ENCODE assay signal across 1 cellular context in genomic region chr3:52238193-52238760, GRCh38.
TF ChIP-seq lines count a peak whose summit lies in the region.

No MANE protein-coding gene starts in this region.

TF ChIP-seq in HepG2, 621 proteins besides CTCF, POLR2A, EP300 and RAD21 (continued from another document and continues in another):
- TF ChIP-seq KIAA2018 (CRISPR knock-in tag; IDR thresholded peaks at IDR 0.05; ENCODE audit: borderline replicate concordance) = peak; percentile 51; the same call in 1 of the 2 replicates
- TF ChIP-seq THAP8 (CRISPR knock-in tag; IDR thresholded peaks at IDR 0.05; ENCODE audit: borderline replicate concordance) = 0 out of 2 replicates have a peak, but pooled peaks have one; percentile 60
- TF ChIP-seq ZNF549 (CRISPR knock-in tag; IDR thresholded peaks at IDR 0.05) = no peak
- TF ChIP-seq FOXC1 (CRISPR knock-in tag; IDR thresholded peaks at IDR 0.05; ENCODE audit: borderline replicate concordance) = 0 out of 2 replicates have a peak, but pooled peaks have one; percentile 29
- peak; percentile 76 for TF ChIP-seq TBL1XR1 (IDR thresholded peaks at IDR 0.05; ENCODE audit: borderline replicate concordance, low read length, partially characterized antibody)
- TF ChIP-seq ZNF230 (CRISPR knock-in tag; IDR thresholded peaks at IDR 0.05) = peak; percentile 13; the same call in 1 of the 2 replicates
- no peak; the same call in 1 of the 2 replicates for TF ChIP-seq SMAD1 (CRISPR knock-in tag; IDR thresholded peaks at IDR 0.05; ENCODE audit: borderline replicate concordance, low read depth)
- TF ChIP-seq ATM (IDR thresholded peaks at IDR 0.05; ENCODE audit: borderline replicate concordance) = no peak
- TF ChIP-seq CERS6 (CRISPR knock-in tag; IDR thresholded peaks at IDR 0.05) = no peak
- peak; percentile 21; the same call in 1 of the 2 replicates for TF ChIP-seq KDM1A (CRISPR knock-in tag; IDR thresholded peaks at IDR 0.05)
- TF ChIP-seq RORA (CRISPR knock-in tag; IDR thresholded peaks at IDR 0.05) = no peak
- TF ChIP-seq ZNF781 (CRISPR knock-in tag; IDR thresholded peaks at IDR 0.05; ENCODE audit: borderline replicate concordance, not compliant biosample characterization) = peak; percentile 45
- TF ChIP-seq PHF20 (CRISPR knock-in tag; IDR thresholded peaks at IDR 0.05) = 0 out of 2 replicates have a peak, but pooled peaks have one; percentile 47
- peak; percentile 48; the same call in 1 of the 2 replicates for TF ChIP-seq ZNF652 (CRISPR knock-in tag; IDR thresholded peaks at IDR 0.05; ENCODE audit: borderline replicate concordance, low read depth)
- TF ChIP-seq ZNF724P (CRISPR knock-in tag; IDR thresholded peaks at IDR 0.05; ENCODE audit: borderline replicate concordance) = no peak
- peak; percentile 71; the same call in 1 of the 2 replicates for TF ChIP-seq HDAC2 (CRISPR knock-in tag; IDR thresholded peaks at IDR 0.05)
- TF ChIP-seq NR2F2 (IDR thresholded peaks at IDR 0.05; ENCODE audit: borderline replicate concordance, low read depth) = peak; percentile 97
- TF ChIP-seq ZKSCAN5 (CRISPR knock-in tag; IDR thresholded peaks at IDR 0.05) = no peak
- TF ChIP-seq FOXK2 (IDR thresholded peaks at IDR 0.05) = peak; percentile 92
- 0 out of 2 replicates have a peak, but pooled peaks have one; percentile 33 for TF ChIP-seq KLF11 (CRISPR knock-in tag; IDR thresholded peaks at IDR 0.05)
- TF ChIP-seq IKZF1 (IDR thresholded peaks at IDR 0.05) = no peak
- peak in 1 of 2 experiments; percentile 82; a peak in 1 of 4 replicates for TF ChIP-seq KLF16 (CRISPR knock-in tag; IDR thresholded peaks at IDR 0.05)
- no peak for TF ChIP-seq AKNA (CRISPR knock-in tag; IDR thresholded peaks at IDR 0.05; ENCODE audit: borderline replicate concordance)
- no peak for TF ChIP-seq ZNF569 (CRISPR knock-in tag; IDR thresholded peaks at IDR 0.05; ENCODE audit: borderline replicate concordance)
- TF ChIP-seq ZNF564 (CRISPR knock-in tag; IDR thresholded peaks at IDR 0.05) = 0 out of 2 replicates have a peak, but pooled peaks have one; percentile 43
- TF ChIP-seq NRL (CRISPR knock-in tag; IDR thresholded peaks at IDR 0.05; ENCODE audit: borderline replicate concordance) = no peak
- 0 out of 2 replicates have a peak, but pooled peaks have one; percentile 7 for TF ChIP-seq CEBPG (CRISPR knock-in tag; IDR thresholded peaks at IDR 0.05)
- TF ChIP-seq ZNF609 (CRISPR knock-in tag; IDR thresholded peaks at IDR 0.05; ENCODE audit: borderline replicate concordance) = 0 out of 2 replicates have a peak, but pooled peaks have one; percentile 27
- TF ChIP-seq KAT7 (CRISPR knock-in tag; IDR thresholded peaks at IDR 0.05; ENCODE audit: borderline replicate concordance) = peak; percentile 40; the same call in 1 of the 2 replicates
- peak; percentile 60 for TF ChIP-seq DRAP1 (CRISPR knock-in tag; IDR thresholded peaks at IDR 0.05)
- peak; percentile 62; the same call in 1 of the 2 replicates for TF ChIP-seq PITX1 (CRISPR knock-in tag; IDR thresholded peaks at IDR 0.05)
- no peak for TF ChIP-seq DBP (CRISPR knock-in tag; IDR thresholded peaks at IDR 0.05; ENCODE audit: not compliant biosample characterization)
- TF ChIP-seq GATAD2A (CRISPR knock-in tag; IDR thresholded peaks at IDR 0.05) = peak; percentile 83
- TF ChIP-seq CREB1 (IDR thresholded peaks at IDR 0.05) = no peak
- TF ChIP-seq CREB1 (CRISPR knock-in tag; IDR thresholded peaks at IDR 0.05) = no peak
- TF ChIP-seq HDAC1 (CRISPR knock-in tag; IDR thresholded peaks at IDR 0.05) = peak; percentile 78
- TF ChIP-seq ZNF329 (CRISPR knock-in tag; IDR thresholded peaks at IDR 0.05; ENCODE audit: low read depth) = no peak
- 0 out of 2 replicates have a peak, but pooled peaks have one; percentile 64 for TF ChIP-seq IRX3 (CRISPR knock-in tag; IDR thresholded peaks at IDR 0.05; ENCODE audit: borderline replicate concordance, low read depth)
- no peak for TF ChIP-seq HNRNPK (IDR thresholded peaks at IDR 0.05; ENCODE audit: low read depth, low read length, poor library complexity, severe bottlenecking)
- TF ChIP-seq ZNF746 (CRISPR knock-in tag; IDR thresholded peaks at IDR 0.05) = 0 out of 2 replicates have a peak, but pooled peaks have one; percentile 45
- peak; percentile 47; the same call in 1 of the 2 replicates for TF ChIP-seq ZNF264 (CRISPR knock-in tag; IDR thresholded peaks at IDR 0.05)
